ENCODE assay signal across 10 cellular contexts in the genomic region with DNA sequence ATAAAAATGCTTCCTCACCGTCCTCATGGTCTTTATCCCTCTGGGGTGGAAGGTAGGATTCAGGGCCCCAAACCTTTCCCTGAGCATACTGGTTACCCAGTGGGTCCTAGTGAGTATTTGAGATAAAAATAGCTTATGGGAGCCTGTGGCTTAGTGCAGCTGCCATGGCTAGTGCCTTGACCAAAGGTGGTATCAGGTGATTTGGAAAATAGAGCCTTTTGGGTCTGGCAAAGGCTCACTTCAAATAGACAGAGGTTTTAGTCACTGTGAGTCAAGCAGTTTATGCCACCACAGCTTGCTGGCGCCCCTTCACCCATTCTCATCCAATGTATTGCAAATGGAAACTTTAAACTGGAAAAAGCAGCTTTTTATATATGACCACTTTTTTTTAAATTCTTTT. TPM values are rescaled to one million over a fixed set of nuclear protein-coding genes. Genes with fewer than 3 reads are reported as not detected.
DNase-seq lines count a peak whose midpoint lies in the region; ATAC-seq and TF ChIP-seq lines count a peak whose summit lies in the region.
"Had no signal": no experiment of that assay in that cellular context is flagged by ENCODE, and none has a peak within 500 bp of the region (broad histone marks: within the 10 kb centered on the region; RNA-seq: fewer than 3 reads in every experiment).

No MANE protein-coding gene starts in this region.

- no peak for TF ChIP-seq POLR2A in sigmoid colon (IDR thresholded peaks at IDR 0.05)

- intact Hi-C loops in sigmoid colon (cut with DNase I): loop anchor here (2.0 to 5.0 kb wide), 2 partner anchors 92 to 141 kb away; no protein-coding TSS in a partner anchor

- no peak for ATAC-seq in RWPE2 (ENCODE audit: low read depth)
- ATAC-seq in GM21737 (IDR thresholded peaks at IDR 0.05; ENCODE audit: unreplicated experiment): no peak

- 89 to 95% methylated on average over 2 of the region's 2 CpGs for WGBS in sigmoid colon, 2 donors

- no peaks in the 10 kb centered on the region for H3K9me3 ChIP-seq in RWPE2 (ENCODE audit: severe bottlenecking)
- no peaks in the 10 kb centered on the region for H3K9me3 ChIP-seq in sigmoid colon

- H3K4me1 ChIP-seq in RWPE2 (ENCODE audit: insufficient read depth, poor library complexity, severe bottlenecking): peaks cover 9% of the 10 kb centered on the region
- H3K4me1 ChIP-seq in sigmoid colon: peaks cover 0 to 15% (median 11%) of the 10 kb centered on the region in 4 donors

- TF ChIP-seq CTCF in RWPE2 (IDR thresholded peaks at IDR 0.05; ENCODE audit: poor library complexity, severe bottlenecking) (no peak), fibroblast of mammary gland (conservative IDR thresholded peaks at IDR 0.05; ENCODE audit: control insufficient read depth, insufficient read depth, low read depth, low read length) (no peak), sigmoid colon (IDR thresholded peaks at IDR 0.05) (no peak)

- no peaks in the 10 kb centered on the region for H3K36me3 ChIP-seq in RWPE2 (ENCODE audit: low read depth)
- no peaks in the 10 kb centered on the region for H3K36me3 ChIP-seq in sigmoid colon

- H3K27me3 ChIP-seq in RWPE2 (ENCODE audit: insufficient read depth, poor library complexity, severe bottlenecking) (no peaks in the 10 kb centered on the region), sigmoid colon (no peaks in the 10 kb centered on the region)

- H3K4me3 ChIP-seq in RWPE2 (ENCODE audit: severe bottlenecking) (no peak overlapping the region), fibroblast of mammary gland (ENCODE audit: control insufficient read depth, low read depth, low read length) (no peak overlapping the region), sigmoid colon (no peak overlapping the region)

- H3K27ac ChIP-seq in RWPE2 (ENCODE audit: poor library complexity, severe bottlenecking): peak overlapping the region; percentile 32
- peak overlapping the region in 3 of 4 donors; percentile 55 to 75 (median 65) for H3K27ac ChIP-seq in sigmoid colon

- DNase-seq in Daoy (ENCODE audit: low read depth): peak; percentile 55
- no peak for DNase-seq in RWPE2 (ENCODE audit: low spot score)
- DNase-seq in fibroblast of mammary gland (ENCODE audit: low read depth): peak; percentile 51
- no peak for DNase-seq in sigmoid colon
- no peak for DNase-seq in NCI-H524 (lab: John Stamatoyannopoulos, UW)
- DNase-seq in NCI-H1436 treated with DMSO at 0.1 percent for 48 hours (lab: John Stamatoyannopoulos, UW): no peak
- no peak for DNase-seq in activated CD8-positive, alpha-beta memory T cell treated with anti-CD3 and anti-CD28 coated beads for 24 hours
- DNase-seq: NCI-H510A had no signal

- TF ChIP-seq EP300 in sigmoid colon (IDR thresholded peaks at IDR 0.05): no peak

RNA-seq across cellular contexts. Expression of a gene that starts 30.4 kb away (rescaled TPM):
- total RNA-seq in Daoy (2014; rRNA removed; shearing (Covaris generic)): 159 and 165 TPM in 2 replicates
- total RNA-seq in sigmoid colon: 1 to 10 TPM; 2.5 to 9.4 (median 3.7) TPM
- 10 to 100 TPM in 1 of 3 donors, 1 to 10 TPM in 2; 3.6 to 15.7 (median 9.9) TPM for polyA plus RNA-seq in sigmoid colon
- polyA plus RNA-seq: CD4-positive, CD25-positive, alpha-beta regulatory T cell had no signal

RNA-seq across cellular contexts. Expression of a gene that starts 56.6 kb away (rescaled TPM):
- 98.4 and 115 TPM in 2 replicates for total RNA-seq in Daoy (2014; rRNA removed; shearing (Covaris generic))
- total RNA-seq in sigmoid colon: 100 to 1,000 TPM; 179 to 451 (median 305) TPM
- 10 to 100 TPM in 1 of 3 donors, 1 to 10 TPM in 2; 6.2 to 47.4 (median 6.6) TPM for polyA plus RNA-seq in sigmoid colon

Comparison
In these comparisons a context has a peak if more than half of its experiments do, and no peak if none do; other contexts are left out.
1. DNase-seq: peak in Daoy (single experiment) and fibroblast of mammary gland (single experiment); none in RWPE2 (single experiment), sigmoid colon (single experiment), NCI-H524 (0 of 2), NCI-H1436 treated with DMSO at 0.1 percent for 48 hours (single experiment) and activated CD8-positive, alpha-beta memory T cell treated with anti-CD3 and anti-CD28 coated beads for 24 hours (single experiment).
2. RNA of a gene that starts 30.4 kb away (total RNA-seq): 159 to 165 TPM in Daoy; 2.5 to 9.4 TPM in sigmoid colon; every median in the first group is over 10 times any median in the second.